Comparison of ENCODE assay signal across 24 cellular contexts in the genomic region with DNA sequence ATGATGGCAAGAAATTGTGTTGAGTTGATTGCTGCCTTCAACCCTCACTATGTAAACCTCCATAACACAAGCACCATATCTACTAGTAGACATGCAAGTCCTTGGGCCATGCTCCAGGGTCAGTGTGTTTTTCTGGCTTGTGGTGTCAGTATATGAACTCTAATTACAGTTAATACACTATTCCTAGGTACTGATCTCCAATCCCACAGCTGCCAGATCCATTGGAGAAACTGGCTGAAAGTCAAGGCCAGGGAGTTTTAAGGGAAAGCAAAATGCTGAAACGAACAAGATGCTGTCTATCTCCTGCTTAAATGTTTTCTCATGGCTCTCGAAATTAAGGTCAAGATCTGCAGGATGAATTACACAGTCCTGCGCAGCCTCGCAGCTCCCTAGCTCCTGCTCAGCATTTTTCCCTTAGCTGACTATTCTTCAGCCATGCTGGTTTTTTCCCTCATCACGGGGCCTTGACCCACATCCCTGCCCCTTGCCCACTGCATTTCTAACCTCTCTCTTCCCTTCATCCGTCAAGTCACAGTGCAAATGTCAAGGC.
"Had no signal": no experiment of that assay in that cellular context is flagged by ENCODE, and none has a peak within 500 bp of the region (broad histone marks: within the 10 kb centered on the region; RNA-seq: fewer than 3 reads in every experiment).

No MANE protein-coding gene starts in this region.

- H3K27me3 ChIP-seq: MG63, SJCRH30 had no signal

- H3K4me3 ChIP-seq: MG63, SJCRH30 had no signal

- H3K4me1 ChIP-seq: SJCRH30 had no signal

- ATAC-seq: HepG2, SK-N-SH treated with all-trans-retinoic acid at 6 μM for 48 hours had no signal

- DNase-seq: IMR-90, Karpas-422, KG1, MG63, NCI-H1092, NCI-H1105 treated with DMSO at 0.1 percent for 48 hours, NCI-H1417 treated with DMSO at 0.1 percent for 48 hours, NCI-H146, NCI-H1694 treated with DMSO at 0.1 percent for 48 hours, NCI-H1930, NCI-H2081, NCI-H2107, NCI-H2171, NCI-H226, NCI-H446, NCI-H510A, NCI-H524 treated with DMSO at 0.1 percent for 48 hours, NCI-H69, NCI-H774, RPMI8226, SHP77 treated with DMSO at 0.1 percent for 48 hours, SJCRH30 had no signal

- H3K9me3 ChIP-seq: MG63, SJCRH30 had no signal

- H3K36me3 ChIP-seq: MG63, SJCRH30 had no signal

- H3K27ac ChIP-seq: SJCRH30 had no signal
